Comparison of ENCODE assay signal across 21 cellular contexts in genomic region chrX:97860206-97860605, GRCh38.
DNase-seq lines count a peak whose midpoint lies in the region; ATAC-seq, FAIRE-seq and TF ChIP-seq lines count a peak whose summit lies in the region.
"Had no signal": no experiment of that assay in that cellular context is flagged by ENCODE, and none has a peak within 500 bp of the region (broad histone marks: within the 10 kb centered on the region; RNA-seq: fewer than 3 reads in every experiment).

No MANE protein-coding gene starts in this region.

- no peaks in the 10 kb centered on the region for H3K27me3 ChIP-seq in endodermal cell (ENCODE audit: control insufficient read depth, insufficient read depth, low read length, poor library complexity, severe bottlenecking)

- H3K4me3 Mint-ChIP-seq in endodermal cell, result no peak overlapping the region
- no peak overlapping the region for H3K4me3 Mint-ChIP-seq in activated naive CD8-positive, alpha-beta T cell treated with anti-CD3 and anti-CD28 coated beads, Interleukin-2, amount 50 U/mL, for 24 hours
- H3K4me3 Mint-ChIP-seq: CD8-positive, alpha-beta memory T cell; naive B cell had no signal

- no peak overlapping the region for H3K9ac ChIP-seq in endodermal cell (ENCODE audit: extremely low read depth, low read length, poor library complexity, severe bottlenecking)

- no peaks in the 10 kb centered on the region for H3K36me3 ChIP-seq in endodermal cell (ENCODE audit: control insufficient read depth, insufficient read depth, low read length)

- no peaks in the 10 kb centered on the region for H3K9me3 ChIP-seq in endodermal cell (ENCODE audit: control insufficient read depth, low read length)
- H3K9me3 ChIP-seq: psoas muscle had no signal

- no CpG with 5 or more reads among the region's 1 CpG for WGBS in endodermal cell (ENCODE audit: insufficient coverage in 1 of 2, insufficient read length in 1 of 2), 2 experiments

- ATAC-seq in GM21737 (IDR thresholded peaks at IDR 0.05; ENCODE audit: unreplicated experiment), result no peak
- ATAC-seq in activated naive CD8-positive, alpha-beta T cell treated with anti-CD3 and anti-CD28 coated beads, Interleukin-2, amount 50 U/mL, for 24 hours, result no peak
- ATAC-seq: HCT116, left ventricle myocardium superior, psoas muscle, SK-N-SH treated with all-trans-retinoic acid at 6 μM for 48 hours had no signal

- H3K36me3 Mint-ChIP-seq in endodermal cell (ENCODE audit: low read depth), result no peaks in the 10 kb centered on the region
- H3K36me3 Mint-ChIP-seq in activated naive CD8-positive, alpha-beta T cell treated with anti-CD3 and anti-CD28 coated beads, Interleukin-2, amount 50 U/mL, for 24 hours (ENCODE audit: low read depth), result no peaks in the 10 kb centered on the region
- H3K36me3 Mint-ChIP-seq: CD8-positive, alpha-beta memory T cell; naive B cell had no signal

- H3K4me1 ChIP-seq in endodermal cell (ENCODE audit: control insufficient read depth, insufficient read depth, low read length), result no peaks in the 10 kb centered on the region
- H3K4me1 ChIP-seq: psoas muscle had no signal

- no peak for TF ChIP-seq CTCF in endodermal cell (conservative IDR thresholded peaks at IDR 0.05)

- DNase-seq in COLO829 (ENCODE audit: low spot score) (peak; percentile 28), RCC 7860 (ENCODE audit: low spot score) (peak; percentile 30), endodermal cell (no peak), midbrain (lab: John Stamatoyannopoulos, UW) (peak; percentile 21), HTR-8/SVneo (ENCODE audit: insufficient read length, low spot score) (no peak), RPMI8226 (no peak)
- DNase-seq in activated naive CD8-positive, alpha-beta T cell treated with anti-CD3 and anti-CD28 coated beads, Interleukin-2, amount 50 U/mL, for 24 hours, result no peak
- DNase-seq: activated CD4-positive, alpha-beta T cell treated with anti-CD3 and anti-CD28 coated beads, Interleukin-2, amount 50 U/mL, for 1 hour; activated naive CD4-positive, alpha-beta T cell treated with anti-CD3 and anti-CD28 coated beads, Interleukin-2, amount 50 U/mL, for 16 hours; CD8-positive, alpha-beta memory T cell; effector CD4-positive, alpha-beta T cell; left ventricle myocardium superior; naive B cell; NCI-H2029 treated with DMSO at 0.1 percent for 48 hours; NCI-H526; psoas muscle; stimulated activated naive CD4-positive, alpha-beta T cell had no signal

- H3K27ac ChIP-seq in endodermal cell (ENCODE audit: low read depth, low read length), result peak overlapping the region; percentile 60
- H3K27ac ChIP-seq: psoas muscle had no signal

- H3K9me3 Mint-ChIP-seq in endodermal cell, result no peaks in the 10 kb centered on the region
- no peaks in the 10 kb centered on the region for H3K9me3 Mint-ChIP-seq in activated naive CD8-positive, alpha-beta T cell treated with anti-CD3 and anti-CD28 coated beads, Interleukin-2, amount 50 U/mL, for 24 hours
- H3K9me3 Mint-ChIP-seq: CD8-positive, alpha-beta memory T cell had no signal

- no peak overlapping the region for H3K4me3 ChIP-seq in endodermal cell (ENCODE audit: low read length)
- H3K4me3 ChIP-seq: psoas muscle had no signal

- H3K27ac Mint-ChIP-seq in endodermal cell, result no peak overlapping the region
- no peak overlapping the region for H3K27ac Mint-ChIP-seq in activated naive CD8-positive, alpha-beta T cell treated with anti-CD3 and anti-CD28 coated beads, Interleukin-2, amount 50 U/mL, for 24 hours
- H3K27ac Mint-ChIP-seq: naive B cell had no signal

- peaks cover 23% of the 10 kb centered on the region for H3K4me1 Mint-ChIP-seq in endodermal cell
- no peaks in the 10 kb centered on the region for H3K4me1 Mint-ChIP-seq in activated naive CD8-positive, alpha-beta T cell treated with anti-CD3 and anti-CD28 coated beads, Interleukin-2, amount 50 U/mL, for 24 hours
- H3K4me1 Mint-ChIP-seq: CD8-positive, alpha-beta memory T cell; naive B cell had no signal

- FAIRE-seq in RCC 7860 (lab: Jason Lieb, UNC) (no peak), HTR-8/SVneo (lab: Jason Lieb, UNC) (no peak)
- FAIRE-seq: GM12891 had no signal

- H3K27me3 Mint-ChIP-seq in endodermal cell (ENCODE audit: insufficient read depth), result no peaks in the 10 kb centered on the region
- H3K27me3 Mint-ChIP-seq in activated naive CD8-positive, alpha-beta T cell treated with anti-CD3 and anti-CD28 coated beads, Interleukin-2, amount 50 U/mL, for 24 hours, result no peaks in the 10 kb centered on the region
- H3K27me3 Mint-ChIP-seq: naive B cell had no signal

Comparison
In these comparisons a context has a peak if more than half of its experiments do, and no peak if none do; other contexts are left out.
1. DNase-seq: peak in COLO829 (single experiment), RCC 7860 (single experiment) and midbrain (single experiment); none in endodermal cell (single experiment), HTR-8/SVneo (single experiment), activated naive CD8-positive, alpha-beta T cell treated with anti-CD3 and anti-CD28 coated beads, Interleukin-2, amount 50 U/mL, for 24 hours (single experiment) and RPMI8226 (single experiment).